Comparison of ENCODE assay signal across 1 cellular context in the genomic region with DNA sequence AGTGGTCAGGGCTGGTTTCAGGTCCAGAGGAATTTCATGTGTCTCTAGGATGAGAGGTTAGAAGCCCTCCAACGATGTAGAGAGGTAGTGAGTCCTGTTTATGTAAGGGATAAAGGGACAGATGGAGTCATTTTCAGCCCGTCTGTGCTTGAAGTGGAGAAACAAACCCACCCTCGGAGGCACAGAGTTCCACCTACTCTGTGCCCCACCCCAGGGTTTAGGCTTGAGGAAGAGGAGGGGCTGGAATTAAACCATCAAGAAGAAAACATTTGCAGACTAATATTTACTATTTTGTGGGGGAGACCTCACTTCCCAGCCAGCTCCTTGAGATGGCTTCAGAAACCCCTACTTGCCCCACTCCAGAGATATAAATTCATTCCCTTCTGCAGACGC.
TF ChIP-seq lines count a peak whose summit lies in the region.

No MANE protein-coding gene starts in this region.

TF ChIP-seq in H1, 55 proteins besides CTCF, POLR2A, EP300 and RAD21:
- no peak for TF ChIP-seq SIX5 (IDR thresholded peaks at IDR 0.05; ENCODE audit: low read depth, low read length)
- TF ChIP-seq CHD2 (IDR thresholded peaks at IDR 0.05; ENCODE audit: low read length): no peak
- TF ChIP-seq TCF12 (IDR thresholded peaks at IDR 0.05; ENCODE audit: low read depth, low read length): no peak
- no peak for TF ChIP-seq SIN3A (conservative IDR thresholded peaks at IDR 0.05 in 1 of 2, IDR thresholded peaks at IDR 0.05 in 1 of 2; ENCODE audit: low read depth in 1 of 2, low read length in 2 of 2)
- TF ChIP-seq BCL11A (IDR thresholded peaks at IDR 0.05; ENCODE audit: low read depth in 2 of 2, low read length in 2 of 2): no peak
- no peak for TF ChIP-seq JUN (IDR thresholded peaks at IDR 0.05; ENCODE audit: low read depth, low read length)
- TF ChIP-seq RFX5 (IDR thresholded peaks at IDR 0.05; ENCODE audit: borderline replicate concordance, low read depth, low read length): no peak
- no peak for TF ChIP-seq TBP (IDR thresholded peaks at IDR 0.05; ENCODE audit: low read depth, low read length)
- TF ChIP-seq YY1 (IDR thresholded peaks at IDR 0.05; ENCODE audit: low read depth, low read length): no peak
- TF ChIP-seq SP4 (IDR thresholded peaks at IDR 0.05; ENCODE audit: low read length): no peak
- TF ChIP-seq KDM5A (IDR thresholded peaks at IDR 0.05; ENCODE audit: low read length): no peak
- TF ChIP-seq PHF8 (conservative IDR thresholded peaks at IDR 0.05; ENCODE audit: low read depth, low read length): no peak
